13 cellular contexts compared by ENCODE assay signal in genomic region chr22:32355760-32356159, GRCh38. TPM values are rescaled to one million over a fixed set of nuclear protein-coding genes. Genes with fewer than 3 reads are reported as not detected.
A peak's percentile ranks its signal among the peaks of the same experiment; 100 is the strongest.
DNase-seq lines count a peak whose midpoint lies in the region; ATAC-seq, FAIRE-seq and TF ChIP-seq lines count a peak whose summit lies in the region.
"Had no signal": no experiment of that assay in that cellular context is flagged by ENCODE, and none has a peak within 500 bp of the region (broad histone marks: within the 10 kb centered on the region; RNA-seq: fewer than 3 reads in every experiment).

No MANE protein-coding gene starts in this region.

- no peak overlapping the region for H3K56ac ChIP-seq in mesendoderm (ENCODE audit: low read length)

- no peak overlapping the region for H2AK5ac ChIP-seq in mesendoderm (ENCODE audit: low read length)

- H3K36me3 ChIP-seq in astrocyte (ENCODE audit: insufficient read depth, low read length) (no peaks in the 10 kb centered on the region), mesendoderm (ENCODE audit: control insufficient read depth, insufficient read depth, low read length) (no peaks in the 10 kb centered on the region)
- H3K36me3 ChIP-seq: sigmoid colon had no signal

- H3K18ac ChIP-seq in mesendoderm (ENCODE audit: low read length) = no peak overlapping the region

- H3K9ac ChIP-seq in astrocyte (ENCODE audit: low read length) (no peak overlapping the region), mesendoderm (ENCODE audit: low read length) (no peak overlapping the region)

- ATAC-seq in GM19463 (IDR thresholded peaks at IDR 0.05; ENCODE audit: unreplicated experiment) = no peak

- H3K4me3 Mint-ChIP-seq in astrocyte (ENCODE audit: unreplicated experiment) (no peak overlapping the region), mesothelial cell of epicardium (no peak overlapping the region)
- H3K4me3 Mint-ChIP-seq: memory B cell had no signal

- no peak overlapping the region for H2BK5ac ChIP-seq in mesendoderm (ENCODE audit: low read length)

- H4K5ac ChIP-seq in mesendoderm (ENCODE audit: low read length) = no peak overlapping the region

- H3K23ac ChIP-seq in mesendoderm (ENCODE audit: low read length) = no peak overlapping the region

- H3K27me3 ChIP-seq in astrocyte (ENCODE audit: insufficient read depth, low read length) (no peaks in the 10 kb centered on the region), mesendoderm (ENCODE audit: insufficient read depth, low read length, poor library complexity) (no peaks in the 10 kb centered on the region)
- H3K27me3 ChIP-seq: sigmoid colon had no signal

- H3K79me1 ChIP-seq in mesendoderm (ENCODE audit: low read length) = no peaks in the 10 kb centered on the region

- H3K79me2 ChIP-seq in astrocyte (ENCODE audit: insufficient read depth, low read length) (no peaks in the 10 kb centered on the region), mesendoderm (ENCODE audit: control insufficient read depth, insufficient read depth, low read length) (no peaks in the 10 kb centered on the region)

- H3K27ac Mint-ChIP-seq in astrocyte (ENCODE audit: unreplicated experiment) = peak overlapping the region; percentile 34
- H3K27ac Mint-ChIP-seq in mesothelial cell of epicardium = no peak overlapping the region
- H3K27ac Mint-ChIP-seq: memory B cell had no signal

- H3K9me3 Mint-ChIP-seq in astrocyte (ENCODE audit: unreplicated experiment) (peaks cover 3% of the 10 kb centered on the region), mesothelial cell of epicardium (peaks cover 4% of the 10 kb centered on the region)

- no CpG with 5 or more reads among the region's 3 CpGs for WGBS in mesendoderm (ENCODE audit: extremely low coverage, insufficient coverage, low lambda C conversion rate)

- H3K4me1 ChIP-seq in astrocyte (ENCODE audit: insufficient read depth, low read length) (peaks cover 2% of the 10 kb centered on the region), mesendoderm (ENCODE audit: control insufficient read depth, low read depth, low read length) (no peaks in the 10 kb centered on the region)
- H3K4me1 ChIP-seq: sigmoid colon had no signal

- H3K27ac ChIP-seq in astrocyte (ENCODE audit: low read depth, low read length) = no peak overlapping the region
- no peak overlapping the region for H3K27ac ChIP-seq in mesendoderm (ENCODE audit: low read depth, low read length)
- H3K27ac ChIP-seq: sigmoid colon had no signal

- H3K4me3 ChIP-seq in astrocyte (ENCODE audit: insufficient read depth, low read depth, low read length) = no peak overlapping the region
- H3K4me3 ChIP-seq in mesendoderm (ENCODE audit: low read length) = no peak overlapping the region
- H3K4me3 ChIP-seq: sigmoid colon had no signal

- no peak overlapping the region for H4K8ac ChIP-seq in mesendoderm (ENCODE audit: low read depth, low read length)

- TF ChIP-seq CTCF in astrocyte (IDR thresholded peaks at IDR 0.05; ENCODE audit: insufficient read depth, low read depth, low read length) = no peak
- TF ChIP-seq CTCF in mesothelial cell of epicardium (IDR thresholded peaks at IDR 0.05; ENCODE audit: unreplicated experiment) = no peak

- no peaks in the 10 kb centered on the region for H3K9me3 ChIP-seq in astrocyte (ENCODE audit: insufficient read depth, low read depth, low read length)
- H3K9me3 ChIP-seq: sigmoid colon had no signal

- H3K27me3 Mint-ChIP-seq in astrocyte (ENCODE audit: low read depth, unreplicated experiment) (peaks cover 5% of the 10 kb centered on the region), mesothelial cell of epicardium (ENCODE audit: low read depth) (peaks cover 3% of the 10 kb centered on the region)

- no peak overlapping the region for H3K4ac ChIP-seq in mesendoderm (ENCODE audit: low read depth, low read length)

- H2BK15ac ChIP-seq in mesendoderm (replicated peaks; ENCODE audit: low read depth) = no peak overlapping the region

- no peak overlapping the region for H3K4me2 ChIP-seq in astrocyte (ENCODE audit: low read length)
- H3K4me2 ChIP-seq in mesendoderm (ENCODE audit: low read length) = no peak overlapping the region

- H3K4me1 Mint-ChIP-seq in astrocyte (ENCODE audit: low read depth, unreplicated experiment) (no peaks in the 10 kb centered on the region), mesothelial cell of epicardium (no peaks in the 10 kb centered on the region)
- H3K4me1 Mint-ChIP-seq: memory B cell had no signal

- no peaks in the 10 kb centered on the region for H3K36me3 Mint-ChIP-seq in astrocyte (ENCODE audit: low read depth, unreplicated experiment)
- no peaks in the 10 kb centered on the region for H3K36me3 Mint-ChIP-seq in mesothelial cell of epicardium

- H2BK120ac ChIP-seq in mesendoderm (ENCODE audit: low read depth, low read length) = no peak overlapping the region

- DNase-seq in DMS79 treated with DMSO at 0.1 percent for 48 hours (lab: John Stamatoyannopoulos, UW) (peak; percentile 0), DMS79 (lab: John Stamatoyannopoulos, UW) (no peak), NCI-H1092 (lab: John Stamatoyannopoulos, UW) (peak; percentile 17), astrocyte (ENCODE audit: low read depth) (no peak), mesendoderm (peak; percentile 59), GM19239 (ENCODE audit: insufficient read length, low spot score) (no peak), mesothelial cell of epicardium (ENCODE audit: low spot score in 2 of 2, unreplicated experiment in 2 of 2) (no peak)
- DNase-seq: activated T-cell treated with anti-CD3 and anti-CD28 coated beads, Interleukin-2, amount 50 U/mL, for 1 hour; sigmoid colon had no signal

- FAIRE-seq in astrocyte (lab: Jason Lieb, UNC) (no peak), GM19239 (lab: Jason Lieb, UNC) (no peak)
- FAIRE-seq: A204.1, TTC549 had no signal

- H4K20me1 ChIP-seq in astrocyte (ENCODE audit: insufficient read depth, low read length) = no peaks in the 10 kb centered on the region

- no peak overlapping the region for H2AFZ ChIP-seq in astrocyte (ENCODE audit: low read depth, low read length)

RNA-seq across cellular contexts. Expression of gene RFPL3, which starts 1.9 kb away (rescaled TPM):
- not detected in 2 replicates for total RNA-seq in astrocyte
- polyA plus RNA-seq in mesendoderm (2013, experiment 1 of 2) = 0.07 TPM
- 0.14 TPM for polyA plus RNA-seq in mesendoderm (2013, experiment 2 of 2)
- total RNA-seq in mesothelial cell of epicardium = not detected in 3 replicates
- total RNA-seq: sigmoid colon had no signal
- polyA plus RNA-seq: sigmoid colon had no signal

RNA-seq across cellular contexts. Expression of gene RTCB, which starts 56.3 kb away (rescaled TPM):
- 78.1 and 93.1 TPM in 2 replicates for total RNA-seq in astrocyte
- polyA plus RNA-seq in mesendoderm (2013, experiment 1 of 2) = 68.7 TPM
- 70.2 TPM for polyA plus RNA-seq in mesendoderm (2013, experiment 2 of 2)
- 72.0 to 74.7 TPM (median 73.5 TPM) in 3 replicates for total RNA-seq in mesothelial cell of epicardium

Comparison
In these comparisons a context has a peak if more than half of its experiments do, and no peak if none do; other contexts are left out.
1. DNase-seq: peak in DMS79 treated with DMSO at 0.1 percent for 48 hours (single experiment), NCI-H1092 (single experiment) and mesendoderm (single experiment); none in DMS79 (single experiment), astrocyte (single experiment), GM19239 (single experiment) and mesothelial cell of epicardium (0 of 2).